12 cellular contexts compared by ENCODE assay signal in the genomic region with DNA sequence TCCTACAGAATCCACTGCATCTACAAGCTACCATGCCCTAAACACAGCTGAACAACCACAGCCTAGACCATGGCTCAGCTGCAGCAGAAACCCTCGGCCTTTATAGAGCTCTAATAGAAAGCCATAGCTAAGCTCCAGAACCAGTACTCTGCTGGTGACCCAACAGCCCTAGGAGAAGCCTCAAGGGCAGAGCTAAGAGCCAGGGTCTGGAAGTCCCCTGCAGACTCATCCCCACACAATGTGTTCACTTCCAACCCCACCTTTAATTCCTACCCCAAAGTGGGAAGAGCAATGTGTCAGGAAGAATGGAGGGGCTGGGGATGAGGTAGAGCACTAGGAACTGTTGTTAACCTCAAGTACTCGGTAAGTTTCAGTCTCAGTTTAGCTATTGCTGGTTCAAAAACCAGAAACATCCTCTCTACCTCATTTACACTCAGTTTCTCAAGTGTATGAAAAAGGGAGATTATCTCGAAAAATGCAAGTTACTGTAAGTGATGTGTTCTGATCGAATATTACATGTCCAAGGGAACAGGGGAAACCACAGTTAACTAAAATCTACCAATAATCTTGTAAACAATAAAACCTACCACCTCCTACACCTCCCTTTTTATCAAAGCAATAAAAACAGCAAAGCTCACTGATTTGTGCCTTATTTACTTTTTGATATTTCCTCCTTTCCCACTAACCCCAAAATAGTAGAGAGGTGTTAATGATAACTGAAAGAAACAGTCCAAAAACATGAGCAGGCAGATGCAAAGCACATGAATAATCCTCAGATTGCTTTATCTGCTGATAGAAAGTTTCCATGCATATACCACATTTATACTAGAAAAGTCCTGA. TPM values are rescaled to one million over a fixed set of nuclear protein-coding genes. Genes with fewer than 3 reads are reported as not detected.
DNase-seq lines count a peak whose midpoint lies in the region; ATAC-seq and TF ChIP-seq lines count a peak whose summit lies in the region.
"Had no signal": no experiment of that assay in that cellular context is flagged by ENCODE, and none has a peak within 500 bp of the region (broad histone marks: within the 10 kb centered on the region; RNA-seq: fewer than 3 reads in every experiment).

No MANE protein-coding gene starts in this region.

- peak; percentile 95 for ATAC-seq in GM19351 (IDR thresholded peaks at IDR 0.05; ENCODE audit: unreplicated experiment)
- peak; percentile 86 for ATAC-seq in HG02885 (IDR thresholded peaks at IDR 0.05; ENCODE audit: poor library complexity, unreplicated experiment)

- TF ChIP-seq CTCF in GM10266 (IDR thresholded peaks at IDR 0.05; ENCODE audit: control insufficient read depth, insufficient read depth, low read depth, missing control alignments) (no peak), glutamatergic neuron (IDR thresholded peaks at IDR 0.05; ENCODE audit: partially characterized antibody, unreplicated experiment) (no peak)

- no peaks in the 10 kb centered on the region for H3K36me3 Mint-ChIP-seq in glutamatergic neuron (ENCODE audit: unreplicated experiment)

- no peaks in the 10 kb centered on the region for H3K9me3 Mint-ChIP-seq in glutamatergic neuron (ENCODE audit: unreplicated experiment)

- H3K4me3 Mint-ChIP-seq in glutamatergic neuron (ENCODE audit: unreplicated experiment), result no peak overlapping the region

- no peak overlapping the region for H3K27ac Mint-ChIP-seq in glutamatergic neuron (ENCODE audit: unreplicated experiment)

- no peaks in the 10 kb centered on the region for H3K4me1 Mint-ChIP-seq in glutamatergic neuron (ENCODE audit: low read depth, unreplicated experiment)

- peak; percentile 20 for DNase-seq in GM10266 (ENCODE audit: extremely low spot score)
- peak; percentile 22 to 41 for DNase-seq in activated CD4-positive, alpha-beta T cell treated with anti-CD3 and anti-CD28 coated beads, Interleukin-2, amount 50 U/mL, for 48 hours
- no peak for DNase-seq in glutamatergic neuron
- DNase-seq in iPS-NIHi11 (ENCODE audit: low spot score), result no peak
- DNase-seq in NCI-H69 (lab: John Stamatoyannopoulos, UW), result no peak
- no peak for DNase-seq in SKM-1 treated with dmso at 0.1 percent for 144 hours (lab: John Stamatoyannopoulos, UW; ENCODE audit: unreplicated experiment)
- DNase-seq: GOT3, NCI-H1092, nucleus accumbens, SHP77 had no signal

- no peaks in the 10 kb centered on the region for H3K27me3 Mint-ChIP-seq in glutamatergic neuron (ENCODE audit: unreplicated experiment)

RNA-seq across cellular contexts. Expression of a gene that starts 36.2 kb away (rescaled TPM):
- total RNA-seq in glutamatergic neuron (ENCODE audit: unreplicated experiment), result 15.0 TPM

Comparison
In these comparisons a context has a peak if more than half of its experiments do, and no peak if none do; other contexts are left out.
1. DNase-seq: peak in GM10266 (single experiment) and activated CD4-positive, alpha-beta T cell treated with anti-CD3 and anti-CD28 coated beads, Interleukin-2, amount 50 U/mL, for 48 hours (2 of 2); none in glutamatergic neuron (single experiment), iPS-NIHi11 (single experiment), NCI-H69 (single experiment) and SKM-1 treated with dmso at 0.1 percent for 144 hours (single experiment).